21 cellular contexts compared by ENCODE assay signal in the genomic region with DNA sequence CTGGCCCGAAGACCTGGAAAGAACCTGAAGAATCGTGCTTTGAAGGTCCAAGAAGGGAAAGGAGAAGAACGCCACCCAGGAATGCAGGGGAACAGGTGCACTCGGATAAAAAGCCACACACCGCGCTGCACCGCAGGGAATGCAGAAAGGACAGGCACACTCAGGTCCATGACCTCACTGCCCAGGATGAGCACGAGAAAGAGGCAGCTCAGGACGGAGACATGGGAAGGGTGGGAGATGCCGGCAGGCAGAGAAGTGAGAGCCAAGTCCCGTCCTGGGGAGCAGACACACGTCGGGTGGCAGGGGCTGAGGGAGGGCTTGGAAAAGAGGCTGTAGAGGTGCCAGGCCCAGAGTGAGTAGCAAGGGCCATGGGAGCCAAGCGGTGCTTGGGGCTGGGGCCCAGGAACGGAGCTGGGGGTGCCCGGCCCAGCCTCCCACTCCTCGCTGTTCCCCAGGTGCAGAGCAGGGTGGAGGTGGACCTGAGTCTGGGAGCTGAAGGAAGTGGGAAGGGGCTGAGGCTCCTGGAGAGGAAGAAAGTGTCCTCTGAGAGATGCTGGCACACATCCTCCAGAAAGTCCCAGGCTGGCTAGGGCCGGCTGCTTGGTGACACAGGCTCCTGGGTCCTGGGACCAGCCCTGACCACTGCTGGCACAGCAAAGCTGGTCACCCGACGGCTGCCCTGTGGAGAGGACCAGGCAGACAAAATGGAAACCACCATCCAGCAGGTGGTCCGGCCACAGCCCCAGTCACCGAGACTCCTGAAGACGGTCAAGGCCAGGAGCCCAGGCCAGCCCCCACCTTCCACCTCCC.
"Had no signal": no experiment of that assay in that cellular context is flagged by ENCODE, and none has a peak within 500 bp of the region (broad histone marks: within the 10 kb centered on the region; RNA-seq: fewer than 3 reads in every experiment).

No MANE protein-coding gene starts in this region.

- H3K9me3 ChIP-seq: body of pancreas, esophagus squamous epithelium, gastrocnemius medialis, thoracic aorta had no signal

- H3K27ac Mint-ChIP-seq: activated CD4-positive, alpha-beta memory T cell treated with anti-CD3 and anti-CD28 coated beads for 36 hours; activated CD8-positive, alpha-beta memory T cell treated with anti-CD3 and anti-CD28 coated beads, Interleukin-2, amount 10 ng/mL, durations not matched to agents 7 days and 5 days; T-helper 17 cell; type B pancreatic cell had no signal

- H3K4me3 ChIP-seq: body of pancreas, esophagus squamous epithelium, gastrocnemius medialis, SK-N-MC, thoracic aorta had no signal

- H3K27ac ChIP-seq: body of pancreas, esophagus squamous epithelium, gastrocnemius medialis, SK-N-MC, thoracic aorta had no signal

- H3K4me3 Mint-ChIP-seq: activated CD4-positive, alpha-beta memory T cell treated with anti-CD3 and anti-CD28 coated beads for 36 hours; activated CD8-positive, alpha-beta memory T cell treated with anti-CD3 and anti-CD28 coated beads, Interleukin-2, amount 10 ng/mL, durations not matched to agents 7 days and 5 days; neural crest cell; T-helper 17 cell; type B pancreatic cell had no signal

- H3K36me3 ChIP-seq: esophagus squamous epithelium, gastrocnemius medialis, thoracic aorta had no signal

- H3K27me3 ChIP-seq: body of pancreas, gastrocnemius medialis had no signal

- H3K9me3 Mint-ChIP-seq: neural crest cell, type B pancreatic cell had no signal

- DNase-seq: activated CD4-positive, alpha-beta memory T cell treated with anti-CD3 and anti-CD28 coated beads for 36 hours; activated CD4-positive, alpha-beta T cell treated with anti-CD3 and anti-CD28 coated beads for 4 hours; activated CD4-positive, CD25-positive, alpha-beta regulatory T cell; activated CD8-positive, alpha-beta memory T cell treated with anti-CD3 and anti-CD28 coated beads, Interleukin-2, amount 10 ng/mL, durations not matched to agents 7 days and 5 days; activated T-cell treated with anti-CD3 and anti-CD28 coated beads for 4 hours; body of pancreas; caudate nucleus; dermis blood vessel endothelial cell; effector memory CD4-positive, alpha-beta T cell; esophagus squamous epithelium; gastrocnemius medialis; hippocampal formation; retina; stimulated activated CD4-positive, alpha-beta T cell treated with anti-CD3 and anti-CD28 coated beads, Interleukin-4, amount 100 ng/mL, for 24 hours; stimulated activated naive CD4-positive, alpha-beta T cell treated with Interleukin-2 at 50 U/mL for 16 hours; SW 1271; T-helper 17 cell had no signal

- H3K36me3 Mint-ChIP-seq: activated CD8-positive, alpha-beta memory T cell treated with anti-CD3 and anti-CD28 coated beads, Interleukin-2, amount 10 ng/mL, durations not matched to agents 7 days and 5 days; type B pancreatic cell had no signal

- H3K4me1 ChIP-seq: body of pancreas, esophagus squamous epithelium, gastrocnemius medialis had no signal

- ATAC-seq: body of pancreas, gastrocnemius medialis, T-helper 17 cell had no signal
